Comparison of ENCODE assay signal across 15 cellular contexts in genomic region chr10:13711281-13711680, GRCh38.
"Had no signal": no experiment of that assay in that cellular context is flagged by ENCODE, and none has a peak within 500 bp of the region (broad histone marks: within the 10 kb centered on the region; RNA-seq: fewer than 3 reads in every experiment).

No MANE protein-coding gene starts in this region.

- H3K9me3 Mint-ChIP-seq: activated naive CD4-positive, alpha-beta T cell treated with anti-CD3 and anti-CD28 coated beads, Interleukin-2, amount 50 U/mL, for 24 hours; central memory CD8-positive, alpha-beta T cell; effector memory CD8-positive, alpha-beta T cell; naive thymus-derived CD4-positive, alpha-beta T cell had no signal

- H3K4me3 ChIP-seq: body of pancreas, psoas muscle, right lobe of liver, upper lobe of left lung had no signal

- H3K27me3 ChIP-seq: body of pancreas, right lobe of liver, upper lobe of left lung had no signal

- ATAC-seq: body of pancreas; effector memory CD8-positive, alpha-beta T cell; naive thymus-derived CD4-positive, alpha-beta T cell; psoas muscle; right lobe of liver; T-helper 17 cell had no signal

- H3K27ac Mint-ChIP-seq: activated naive CD4-positive, alpha-beta T cell treated with anti-CD3 and anti-CD28 coated beads, Interleukin-2, amount 50 U/mL, for 24 hours; effector memory CD8-positive, alpha-beta T cell; naive thymus-derived CD4-positive, alpha-beta T cell; T-helper 17 cell had no signal

- H3K27ac ChIP-seq: psoas muscle, right lobe of liver had no signal

- H3K36me3 ChIP-seq: right lobe of liver, upper lobe of left lung had no signal

- H3K4me3 Mint-ChIP-seq: activated naive CD4-positive, alpha-beta T cell treated with anti-CD3 and anti-CD28 coated beads, Interleukin-2, amount 50 U/mL, for 24 hours; central memory CD8-positive, alpha-beta T cell; effector memory CD8-positive, alpha-beta T cell; naive thymus-derived CD4-positive, alpha-beta T cell; T-helper 17 cell had no signal

- H3K36me3 Mint-ChIP-seq: activated naive CD4-positive, alpha-beta T cell treated with anti-CD3 and anti-CD28 coated beads, Interleukin-2, amount 50 U/mL, for 24 hours; naive thymus-derived CD4-positive, alpha-beta T cell had no signal

- DNase-seq: body of pancreas; cortex of kidney; effector memory CD8-positive, alpha-beta T cell; erythroblast; hippocampal formation; naive thymus-derived CD4-positive, alpha-beta T cell; occipital lobe; psoas muscle; right lobe of liver; stimulated activated CD4-positive, alpha-beta T cell treated with anti-CD3 and anti-CD28 coated beads, Interleukin-2, amount 100 ng/mL, for 24 hours; stimulated activated naive CD4-positive, alpha-beta T cell; T-helper 17 cell had no signal

- H3K9me3 ChIP-seq: body of pancreas, psoas muscle, right lobe of liver, upper lobe of left lung had no signal
